In genomic region chr11:67999201-67999629, GRCh38 we compare ENCODE assay signal across 24 cellular contexts. TPM values are rescaled to one million over a fixed set of nuclear protein-coding genes. Genes with fewer than 3 reads are reported as not detected.
DNase-seq lines count a peak whose midpoint lies in the region; ATAC-seq, FAIRE-seq and TF ChIP-seq lines count a peak whose summit lies in the region.
"Had no signal": no experiment of that assay in that cellular context is flagged by ENCODE, and none has a peak within 500 bp of the region (broad histone marks: within the 10 kb centered on the region; RNA-seq: fewer than 3 reads in every experiment).

No MANE protein-coding gene starts in this region.

- H3K36me3 Mint-ChIP-seq in activated B cell treated with CpG ODN at 0.5 μM for 24 hours (ENCODE audit: low read depth), result peaks cover 56% of the 10 kb centered on the region
- peaks cover 31% of the 10 kb centered on the region for H3K36me3 Mint-ChIP-seq in stimulated activated memory B cell treated with anti-CD40 and anti-IgM and Interleukin-4, amounts not matched to agents 10 μg/mL and 1 μg/mL and 100 μg/mL, for 72 hours

- no peak overlapping the region for H3K4me3 Mint-ChIP-seq in activated B cell treated with CpG ODN at 0.5 μM for 24 hours
- no peak overlapping the region for H3K4me3 Mint-ChIP-seq in stimulated activated memory B cell treated with anti-CD40 and anti-IgM and Interleukin-4, amounts not matched to agents 10 μg/mL and 1 μg/mL and 100 μg/mL, for 72 hours

- H3K4me1 Mint-ChIP-seq in activated B cell treated with CpG ODN at 0.5 μM for 24 hours, result peaks cover 78% of the 10 kb centered on the region
- H3K4me1 Mint-ChIP-seq in stimulated activated memory B cell treated with anti-CD40 and anti-IgM and Interleukin-4, amounts not matched to agents 10 μg/mL and 1 μg/mL and 100 μg/mL, for 72 hours, result peaks cover 74% of the 10 kb centered on the region

- no peak overlapping the region for H3K27ac ChIP-seq in kidney (ENCODE audit: low read depth in 2 of 2, low read length in 2 of 2)

- peaks cover 4% of the 10 kb centered on the region; the same call in 1 of the 2 replicates for H3K27me3 ChIP-seq in H7 (ENCODE audit: control insufficient read depth, insufficient read depth, low read length)

- H3K9me3 Mint-ChIP-seq in activated B cell treated with CpG ODN at 0.5 μM for 24 hours, result no peaks in the 10 kb centered on the region
- H3K9me3 Mint-ChIP-seq in stimulated activated memory B cell treated with anti-CD40 and anti-IgM and Interleukin-4, amounts not matched to agents 10 μg/mL and 1 μg/mL and 100 μg/mL, for 72 hours, result no peaks in the 10 kb centered on the region
- H3K9me3 Mint-ChIP-seq: CD8-positive, alpha-beta memory T cell; IgD-negative memory B cell had no signal

- H3K36me3 ChIP-seq in H7 (replicated peaks; ENCODE audit: control insufficient read depth, insufficient read depth, low read length) (no peaks in the 10 kb centered on the region), kidney (ENCODE audit: control insufficient read depth in 1 of 2, insufficient read depth in 2 of 2, low read length in 2 of 2) (no peaks in the 10 kb centered on the region)

- peak overlapping the region; percentile 61 for H3K27ac Mint-ChIP-seq in activated B cell treated with CpG ODN at 0.5 μM for 24 hours
- peak overlapping the region; percentile 86 for H3K27ac Mint-ChIP-seq in stimulated activated memory B cell treated with anti-CD40 and anti-IgM and Interleukin-4, amounts not matched to agents 10 μg/mL and 1 μg/mL and 100 μg/mL, for 72 hours

- H3K9ac ChIP-seq in kidney (ENCODE audit: low read length in 2 of 2), result no peak overlapping the region

- H3K4me1 ChIP-seq in kidney (ENCODE audit: control insufficient read depth in 1 of 2, insufficient read depth in 1 of 2, low read depth in 1 of 2, low read length in 2 of 2), result peaks cover 0 to 2% of the 10 kb centered on the region in 2 donors

- H3K9me3 ChIP-seq in kidney (ENCODE audit: control insufficient read depth in 1 of 2, low read length in 2 of 2), result no peaks in the 10 kb centered on the region

- FAIRE-seq in kidney (lab: Jason Lieb, UNC), result no peak
- FAIRE-seq: GM12892, GM18507, H54, HTR-8/SVneo had no signal

- no peaks in the 10 kb centered on the region for H3K27me3 Mint-ChIP-seq in activated B cell treated with CpG ODN at 0.5 μM for 24 hours
- H3K27me3 Mint-ChIP-seq in stimulated activated memory B cell treated with anti-CD40 and anti-IgM and Interleukin-4, amounts not matched to agents 10 μg/mL and 1 μg/mL and 100 μg/mL, for 72 hours, result no peaks in the 10 kb centered on the region
- H3K27me3 Mint-ChIP-seq: CD8-positive, alpha-beta memory T cell had no signal

- CTCF ChIA-PET in activated B cell treated with CpG ODN at 0.5 μM for 24 hours (lab: Charles Lee), result no interaction called here

- ATAC-seq in activated B cell treated with CpG ODN at 0.5 μM for 24 hours (ENCODE audit: low read depth) (no peak), Right ventricle myocardium superior (ENCODE audit: poor library complexity) (no peak)
- ATAC-seq in stimulated activated memory B cell treated with anti-CD40 and anti-IgM and Interleukin-4, amounts not matched to agents 10 μg/mL and 1 μg/mL and 100 μg/mL, for 72 hours, result no peak

- no peak for TF ChIP-seq CTCF in activated B cell treated with CpG ODN at 0.5 μM for 24 hours (IDR thresholded peaks at IDR 0.05)
- TF ChIP-seq CTCF in kidney (IDR thresholded peaks at IDR 0.05; ENCODE audit: borderline replicate concordance, extremely low read depth, insufficient read depth), result no peak

- DNase-seq in H7 (peak; percentile 15), activated B cell treated with CpG ODN at 0.5 μM for 24 hours (no peak), kidney (peak; percentile 54), NCI-H69 (lab: John Stamatoyannopoulos, UW) (no peak), Right ventricle myocardium superior (no peak), kidney tubule cell (ENCODE audit: low spot score) (no peak)
- DNase-seq: C1 segment of cervical spinal cord, DMS53, EL, NCI-H1105 treated with DMSO at 0.1 percent for 48 hours, NCI-H187, NCI-H2107, NCI-H510A, NCI-H82, OCI-M1, SHP77 had no signal

- intact Hi-C loops in activated B cell treated with CpG ODN at 0.5 μM for 24 hours (cut with micrococcal nuclease), result no loop called here
- intact Hi-C loops in kidney (cut with DNase I), result no loop called here
- intact Hi-C loops in Right ventricle myocardium superior (cut with DNase I), result no loop called here

- H3K4me3 ChIP-seq in H7 (ENCODE audit: insufficient read depth, low read depth, low read length) (no peak overlapping the region), kidney (ENCODE audit: low read length in 2 of 2) (no peak overlapping the region)

- POLR2A ChIA-PET in activated B cell treated with CpG ODN at 0.5 μM for 24 hours (lab: Charles Lee), result interaction anchor here (0.7 to 2.6 kb wide), 2 partner anchors 10 to 41 kb away, joined by 3 to 9 read pairs; partner anchors contain the start of gene ALDH3B1

RNA-seq across cellular contexts. Expression of gene UNC93B1, which starts 4.7 kb away (rescaled TPM):
- total RNA-seq in H7 (2014; rRNA removed; shearing (Covaris generic)), result 26.2 and 28.3 TPM in 2 replicates
- 117 and 133 TPM in 2 replicates for total RNA-seq in activated B cell treated with CpG ODN at 0.5 μM for 24 hours
- total RNA-seq in kidney, result 67.9 TPM
- polyA plus RNA-seq in kidney (ENCODE audit: insufficient read depth, low read depth, low replicate concordance), result 21.3 TPM
- total RNA-seq in Right ventricle myocardium superior, result 7.3 TPM

RNA-seq across cellular contexts. Expression of gene ALDH3B1, which starts 10.9 kb away (rescaled TPM):
- 0.35 and 0.37 TPM in 2 replicates for total RNA-seq in H7 (2014; rRNA removed; shearing (Covaris generic))
- 0.53 and 0.98 TPM in 2 replicates for total RNA-seq in activated B cell treated with CpG ODN at 0.5 μM for 24 hours
- total RNA-seq in kidney, result 42.7 TPM
- polyA plus RNA-seq in kidney (ENCODE audit: insufficient read depth, low read depth, low replicate concordance), result 20.9 TPM
- total RNA-seq in Right ventricle myocardium superior, result 4.4 TPM
- total RNA-seq: A673 had no signal

RNA-seq across cellular contexts. Expression of gene NDUFS8, which starts 31.3 kb away (rescaled TPM):
- total RNA-seq in H7 (2014; rRNA removed; shearing (Covaris generic)), result 277 and 299 TPM in 2 replicates
- total RNA-seq in activated B cell treated with CpG ODN at 0.5 μM for 24 hours (93.7 and 101 TPM in 2 replicates), kidney (144 TPM), Right ventricle myocardium superior (474 TPM)
- polyA plus RNA-seq in kidney (ENCODE audit: insufficient read depth, low read depth, low replicate concordance), result 472 TPM

RNA-seq across cellular contexts. Expression of gene TCIRG1, which starts 39.6 kb away (rescaled TPM):
- 44.7 and 62.9 TPM in 2 replicates for total RNA-seq in H7 (2014; rRNA removed; shearing (Covaris generic))
- total RNA-seq in activated B cell treated with CpG ODN at 0.5 μM for 24 hours (209 and 227 TPM in 2 replicates), kidney (97.1 TPM), Right ventricle myocardium superior (22.3 TPM)
- 36.3 TPM for polyA plus RNA-seq in kidney (ENCODE audit: insufficient read depth, low read depth, low replicate concordance)

Comparison
In these comparisons a context has a peak if more than half of its experiments do, and no peak if none do; other contexts are left out.
1. DNase-seq: peak in H7 (single experiment) and kidney (single experiment); none in activated B cell treated with CpG ODN at 0.5 μM for 24 hours (single experiment), NCI-H69 (single experiment), Right ventricle myocardium superior (single experiment) and kidney tubule cell (single experiment).